Comparison of ENCODE assay signal across 8 cellular contexts in the genomic region with DNA sequence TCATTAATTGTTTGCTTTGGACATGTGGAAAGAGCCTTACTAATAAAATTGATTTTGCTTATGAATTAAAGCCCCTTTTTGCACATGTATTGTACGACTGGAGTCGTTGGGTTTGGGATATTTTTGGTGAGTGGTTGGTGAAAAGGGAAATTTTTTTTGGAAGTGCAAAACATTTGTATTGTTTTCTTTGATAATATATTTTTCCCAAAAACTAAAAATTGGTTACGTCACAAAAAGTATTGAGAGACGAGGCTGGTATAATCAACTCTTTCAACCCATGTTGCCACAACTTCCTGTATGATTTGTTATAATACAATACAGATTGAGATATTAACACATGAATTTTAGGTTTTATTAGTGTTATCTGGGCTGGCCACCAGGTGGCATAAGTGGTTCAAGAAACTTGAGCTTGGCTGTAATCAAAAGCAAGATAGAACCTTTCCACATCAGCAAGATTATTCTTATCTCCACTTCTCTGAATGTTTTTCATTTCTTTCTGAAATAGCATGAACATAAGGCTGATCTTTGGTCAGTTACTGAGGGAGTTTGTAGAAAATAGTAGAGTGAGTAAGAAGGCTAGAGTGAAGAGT. TPM values are rescaled to one million over a fixed set of nuclear protein-coding genes. Genes with fewer than 3 reads are reported as not detected.
DNase-seq lines count a peak whose midpoint lies in the region; ATAC-seq, FAIRE-seq and TF ChIP-seq lines count a peak whose summit lies in the region.

No MANE protein-coding gene starts in this region.

- H3K36me3 ChIP-seq in lung (ENCODE audit: control insufficient read depth in 2 of 2, insufficient read depth in 2 of 2, low read length in 2 of 2), result peaks cover 17 to 27% of the 10 kb centered on the region in 2 donors

- ATAC-seq in activated CD4-positive, CD25-positive, alpha-beta regulatory T cell treated with anti-CD3 and anti-CD28 coated beads, Interleukin-2, amount 50 U/mL, for 24 hours, result peak; percentile 51 to 68
- ATAC-seq in lung (ENCODE audit: insufficient read depth, low FRiP score) (peak; percentile 62), GM21526 (IDR thresholded peaks at IDR 0.05; ENCODE audit: low FRiP score, unreplicated experiment) (no peak)

- no peaks in the 10 kb centered on the region for H3K4me1 ChIP-seq in lung (ENCODE audit: control insufficient read depth in 2 of 2, insufficient read depth in 2 of 2, low read length in 2 of 2)

- H3K27ac ChIP-seq in 22Rv1 (no peak overlapping the region), lung (ENCODE audit: low read depth in 1 of 2, low read length in 1 of 2) (no peak overlapping the region)

- H3K27me3 ChIP-seq in lung (ENCODE audit: control insufficient read depth, insufficient read depth), result no peaks in the 10 kb centered on the region

- no peak for TF ChIP-seq POLR2A in GM12891 (IDR thresholded peaks at IDR 0.05; ENCODE audit: low read depth, low read length)

- peak; percentile 82 for TF ChIP-seq CTCF in 22Rv1 (IDR thresholded peaks at IDR 0.05)
- peak; percentile 78 for TF ChIP-seq CTCF in choroid plexus epithelial cell (conservative IDR thresholded peaks at IDR 0.05; ENCODE audit: low read depth, low read length)
- TF ChIP-seq CTCF in lung (IDR thresholded peaks at IDR 0.05; ENCODE audit: control extremely low read depth, extremely low read depth), result peak; percentile 83

- DNase-seq in GM12891 (ENCODE audit: insufficient read length, low spot score) (no peak), NCI-H226 (peak; percentile 46), choroid plexus epithelial cell (ENCODE audit: low read depth) (peak; percentile 86), lung (ENCODE audit: low spot score) (peak; percentile 51)
- DNase-seq in stimulated activated CD8-positive, alpha-beta memory T cell treated with anti-CD3 and anti-CD28 coated beads, Interleukin-2, amount 100 ng/mL, for 48 hours (ENCODE audit: low read depth in 2 of 2), result peak; percentile 22

- 33 to 34% methylated on average over 4 of the region's 4 CpGs for WGBS in lung, 2 donors

- FAIRE-seq in GM12891 (lab: Jason Lieb, UNC), result peak; percentile 55

- H3K4me3 ChIP-seq in choroid plexus epithelial cell (ENCODE audit: low read depth, low read length) (no peak overlapping the region), lung (no peak overlapping the region)

- H3K9me3 ChIP-seq in lung (ENCODE audit: control insufficient read depth in 2 of 2, insufficient read depth in 1 of 2, low read length in 1 of 2), result no peaks in the 10 kb centered on the region

TF ChIP-seq in GM12891, 5 proteins besides CTCF, POLR2A, EP300 and RAD21:
- no peak for TF ChIP-seq POU2F2 (IDR thresholded peaks at IDR 0.05; ENCODE audit: low read depth, low read length)
- no peak for TF ChIP-seq SPI1 (IDR thresholded peaks at IDR 0.05; ENCODE audit: low read depth, low read length)
- TF ChIP-seq POLR2AphosphoS5 (IDR thresholded peaks at IDR 0.05; ENCODE audit: low read depth, low read length), result no peak
- no peak for TF ChIP-seq PAX5 (IDR thresholded peaks at IDR 0.05; ENCODE audit: insufficient read depth, low read length, severe bottlenecking)
- TF ChIP-seq TAF1 (IDR thresholded peaks at IDR 0.05; ENCODE audit: low read depth, low read length), result no peak
TF ChIP-seq in GM12891: peak in this region for 0.

RNA-seq across cellular contexts. Expression of a gene that starts 8.7 kb away (rescaled TPM):
- polyA plus RNA-seq in GM12891 (2012; ENCODE audit: low read depth, missing spikeins), result 49.6 TPM
- 10 to 100 TPM; 31.6 to 52.4 TPM for total RNA-seq in lung
- 10 to 100 TPM; 42.0 to 47.4 TPM for polyA plus RNA-seq in lung

RNA-seq across cellular contexts. Expression of a gene that starts 42.7 kb away (rescaled TPM):
- 0.03 TPM for polyA plus RNA-seq in GM12891 (2012; ENCODE audit: low read depth, missing spikeins)
- total RNA-seq in lung, result under 1 TPM in 1 of 2 donors, not detected in 1; 0.09 TPM
- under 1 TPM; 0.02 to 0.19 TPM for polyA plus RNA-seq in lung
